ENCODE assay signal across 16 cellular contexts in the genomic region with DNA sequence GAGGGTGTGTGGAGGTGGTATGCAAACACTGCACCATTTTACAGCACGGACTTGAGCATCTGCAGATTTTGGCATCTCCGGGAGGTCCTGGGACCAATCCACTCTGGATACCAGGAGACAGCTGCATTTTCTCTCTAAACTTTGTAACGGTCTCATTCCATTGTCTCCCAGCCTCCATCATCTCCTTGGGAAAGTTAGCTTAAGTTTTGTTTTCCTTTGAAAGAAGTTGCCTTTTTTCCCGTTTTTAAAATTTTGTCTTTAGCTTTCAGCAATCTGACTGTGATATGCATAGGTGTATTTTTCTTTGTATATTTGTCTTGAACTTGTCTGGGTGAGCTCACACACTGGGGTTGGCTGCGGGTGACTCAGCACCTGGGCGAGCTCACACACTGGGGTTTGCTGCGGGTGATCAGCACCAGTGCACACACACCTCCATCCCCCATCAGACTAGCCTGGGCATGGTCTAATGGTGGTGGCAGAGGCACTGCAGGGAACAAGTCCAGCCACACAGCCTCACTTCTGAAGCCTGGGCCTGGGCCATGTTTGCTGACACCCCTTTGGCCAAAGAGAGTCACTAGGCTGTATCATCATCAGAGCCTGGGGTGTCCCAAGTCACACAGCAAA. TPM values are rescaled to one million over a fixed set of nuclear protein-coding genes. Genes with fewer than 3 reads are reported as not detected.
DNase-seq lines count a peak whose midpoint lies in the region; ATAC-seq and TF ChIP-seq lines count a peak whose summit lies in the region.
"Had no signal": no experiment of that assay in that cellular context is flagged by ENCODE, and none has a peak within 500 bp of the region (broad histone marks: within the 10 kb centered on the region; RNA-seq: fewer than 3 reads in every experiment).

No MANE protein-coding gene starts in this region.

- H3K4me1 Mint-ChIP-seq in stimulated activated effector memory CD8-positive, alpha-beta T cell treated with anti-CD3 and anti-CD28 coated beads, Interleukin-12 subunit alpha, Interleukin-12 subunit beta, amount 100 ng/mL, for 72 hours: peaks cover 15% of the 10 kb centered on the region
- peaks cover 17% of the 10 kb centered on the region for H3K4me1 Mint-ChIP-seq in activated T-cell treated with anti-CD3 and anti-CD28 coated beads, Interleukin-2, amount 50 U/mL, for 4 hours (ENCODE audit: low read depth)

- H3K9me3 Mint-ChIP-seq in stimulated activated effector memory CD8-positive, alpha-beta T cell treated with anti-CD3 and anti-CD28 coated beads, Interleukin-12 subunit alpha, Interleukin-12 subunit beta, amount 100 ng/mL, for 72 hours: no peaks in the 10 kb centered on the region
- peaks cover 4% of the 10 kb centered on the region for H3K9me3 Mint-ChIP-seq in activated T-cell treated with anti-CD3 and anti-CD28 coated beads, Interleukin-2, amount 50 U/mL, for 4 hours

- no peak for TF ChIP-seq CTCF in GM13977 (IDR thresholded peaks at IDR 0.05; ENCODE audit: extremely low read depth, insufficient read depth, missing control alignments)

- ATAC-seq in Right ventricle myocardium inferior: no peak
- ATAC-seq in stimulated activated effector memory CD8-positive, alpha-beta T cell treated with anti-CD3 and anti-CD28 coated beads, Interleukin-12 subunit alpha, Interleukin-12 subunit beta, amount 100 ng/mL, for 72 hours: peak; percentile 49
- ATAC-seq in activated T-cell treated with anti-CD3 and anti-CD28 coated beads, Interleukin-2, amount 50 U/mL, for 4 hours: no peak

- H3K27ac Mint-ChIP-seq in stimulated activated effector memory CD8-positive, alpha-beta T cell treated with anti-CD3 and anti-CD28 coated beads, Interleukin-12 subunit alpha, Interleukin-12 subunit beta, amount 100 ng/mL, for 72 hours: no peak overlapping the region
- H3K27ac Mint-ChIP-seq: activated T-helper 2 cell treated with anti-CD3 and anti-CD28 coated beads, Interferon-gamma antibody, Interleukin-2, Interleukin-4, amounts not matched to agents 10 μg/mL and 5 μg/mL and 100 μg/mL, durations not matched to agents 14 hours and 24 hours and 36 hours; CD4-positive, CD25-positive, alpha-beta regulatory T cell had no signal

- peaks cover 11% of the 10 kb centered on the region for H3K27me3 Mint-ChIP-seq in activated T-cell treated with anti-CD3 and anti-CD28 coated beads, Interleukin-2, amount 50 U/mL, for 4 hours (ENCODE audit: low read depth)

- intact Hi-C loops in Right ventricle myocardium inferior (cut with DNase I): no loop called here
- intact Hi-C loops in cardiac septum (cut with DNase I): no loop called here

- DNase-seq in Right ventricle myocardium inferior (ENCODE audit: missing footprints) (peak; percentile 62), cardiac septum (ENCODE audit: low spot score) (no peak), RPMI7951 (ENCODE audit: low read depth) (peak; percentile 63), glomerular visceral epithelial cell (ENCODE audit: extremely low spot score) (peak; percentile 90), GM13977 (ENCODE audit: low spot score) (no peak), LoVo (ENCODE audit: low spot score) (no peak)
- DNase-seq in stimulated activated effector memory CD8-positive, alpha-beta T cell treated with anti-CD3 and anti-CD28 coated beads, Interleukin-12 subunit alpha, Interleukin-12 subunit beta, amount 100 ng/mL, for 72 hours (ENCODE audit: low spot score in 2 of 2): no peak
- DNase-seq in activated T-cell treated with anti-CD3 and anti-CD28 coated beads, Interleukin-2, amount 50 U/mL, for 4 hours: no peak
- DNase-seq: amniotic stem cell; CD4-positive, CD25-positive, alpha-beta regulatory T cell; cerebellar nuclear complex; effector memory CD4-positive, alpha-beta T cell; NCI-H2081 treated with DMSO at 0.1 percent for 48 hours; NCI-H524; transverse colon had no signal

- H3K4me3 Mint-ChIP-seq in stimulated activated effector memory CD8-positive, alpha-beta T cell treated with anti-CD3 and anti-CD28 coated beads, Interleukin-12 subunit alpha, Interleukin-12 subunit beta, amount 100 ng/mL, for 72 hours: no peak overlapping the region
- H3K4me3 Mint-ChIP-seq in activated T-cell treated with anti-CD3 and anti-CD28 coated beads, Interleukin-2, amount 50 U/mL, for 4 hours: no peak overlapping the region
- H3K4me3 Mint-ChIP-seq: CD4-positive, CD25-positive, alpha-beta regulatory T cell had no signal

- H3K36me3 Mint-ChIP-seq in stimulated activated effector memory CD8-positive, alpha-beta T cell treated with anti-CD3 and anti-CD28 coated beads, Interleukin-12 subunit alpha, Interleukin-12 subunit beta, amount 100 ng/mL, for 72 hours: no peaks in the 10 kb centered on the region
- no peaks in the 10 kb centered on the region for H3K36me3 Mint-ChIP-seq in activated T-cell treated with anti-CD3 and anti-CD28 coated beads, Interleukin-2, amount 50 U/mL, for 4 hours (ENCODE audit: insufficient read depth)
- H3K36me3 Mint-ChIP-seq: CD4-positive, CD25-positive, alpha-beta regulatory T cell had no signal

- in situ Hi-C loops in GM13977 (cut with MboI; ENCODE audit: low pct_unique_long_range_greater_than_20kb, low sequenced_read_pairs, unreplicated experiment): no loop called here

RNA-seq across cellular contexts. Expression of a gene that starts 32.1 kb away (rescaled TPM):
- 51.6 TPM for total RNA-seq in Right ventricle myocardium inferior
- 77.0 TPM for total RNA-seq in cardiac septum
- 72.3 and 126 TPM in 2 replicates for total RNA-seq in RPMI7951 (2014; rRNA removed; shearing (Covaris generic))
- total RNA-seq in activated T-cell treated with anti-CD3 and anti-CD28 coated beads, Interleukin-2, amount 50 U/mL, for 4 hours: 10 to 100 TPM; 15.0 to 19.9 (median 15.4) TPM

Comparison
In these comparisons a context has a peak if more than half of its experiments do, and no peak if none do; other contexts are left out.
1. DNase-seq: peak in Right ventricle myocardium inferior (single experiment), RPMI7951 (single experiment) and glomerular visceral epithelial cell (single experiment); none in cardiac septum (single experiment), stimulated activated effector memory CD8-positive, alpha-beta T cell treated with anti-CD3 and anti-CD28 coated beads, Interleukin-12 subunit alpha, Interleukin-12 subunit beta, amount 100 ng/mL, for 72 hours (0 of 2), GM13977 (single experiment), LoVo (single experiment) and activated T-cell treated with anti-CD3 and anti-CD28 coated beads, Interleukin-2, amount 50 U/mL, for 4 hours (single experiment).